In the genomic region with DNA sequence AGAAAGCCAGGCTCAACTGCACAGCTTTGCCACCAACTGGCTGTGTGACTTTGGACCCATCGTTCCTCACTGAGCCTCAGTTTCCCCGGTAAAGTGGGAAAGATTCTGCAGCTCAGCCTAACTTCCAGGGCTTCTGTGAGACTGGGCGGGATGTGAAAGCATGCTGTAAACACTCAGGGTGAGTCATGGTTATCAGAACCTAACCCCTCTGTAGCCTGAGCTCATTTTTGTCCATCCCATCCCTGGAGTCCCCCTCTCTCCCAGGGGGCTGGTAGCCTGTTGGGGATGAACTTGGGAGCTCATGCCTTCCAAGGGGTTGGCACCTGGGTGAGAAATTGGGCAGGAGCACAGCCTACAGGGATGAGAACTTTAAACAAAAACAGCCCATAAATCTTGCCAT, we compare ENCODE assay signal across 9 cellular contexts. TPM values are rescaled to one million over a fixed set of nuclear protein-coding genes. Genes with fewer than 3 reads are reported as not detected.
A peak's percentile ranks its signal among the peaks of the same experiment; 100 is the strongest.
DNase-seq lines count a peak whose midpoint lies in the region; ATAC-seq and TF ChIP-seq lines count a peak whose summit lies in the region.
"Had no signal": no experiment of that assay in that cellular context is flagged by ENCODE, and none has a peak within 500 bp of the region (broad histone marks: within the 10 kb centered on the region; RNA-seq: fewer than 3 reads in every experiment).

No MANE protein-coding gene starts in this region.

- ATAC-seq in activated naive CD8-positive, alpha-beta T cell treated with anti-CD3 and anti-CD28 coated beads, Interleukin-2, amount 50 U/mL, for 24 hours: peak; percentile 38
- ATAC-seq in mucosa of descending colon (peak; percentile 22), HG02610 (IDR thresholded peaks at IDR 0.05; ENCODE audit: unreplicated experiment) (no peak), HG02870 (IDR thresholded peaks at IDR 0.05; ENCODE audit: unreplicated experiment) (no peak)

- H3K4me1 ChIP-seq in right atrium auricular region (peaks cover 0 to 72% of the 10 kb centered on the region in 2 donors), mucosa of descending colon (ENCODE audit: low read depth) (peaks cover 20% of the 10 kb centered on the region), vagina (peaks cover 60% of the 10 kb centered on the region)

- H3K27ac ChIP-seq in right atrium auricular region (peak overlapping the region; percentile 84 to 93), vagina (peak overlapping the region; percentile 92)

- H3K27ac Mint-ChIP-seq in activated naive CD8-positive, alpha-beta T cell treated with anti-CD3 and anti-CD28 coated beads, Interleukin-2, amount 50 U/mL, for 24 hours: peak overlapping the region; percentile 84
- H3K27ac Mint-ChIP-seq: nephron progenitor cell had no signal

- peaks cover 76% of the 10 kb centered on the region for H3K4me1 Mint-ChIP-seq in activated naive CD8-positive, alpha-beta T cell treated with anti-CD3 and anti-CD28 coated beads, Interleukin-2, amount 50 U/mL, for 24 hours

- no peak for DNase-seq in right atrium auricular region (ENCODE audit: low spot score)
- no peak for DNase-seq in cardiac septum (ENCODE audit: low spot score)
- DNase-seq in activated naive CD8-positive, alpha-beta T cell treated with anti-CD3 and anti-CD28 coated beads, Interleukin-2, amount 50 U/mL, for 24 hours: no peak
- no peak for DNase-seq in mucosa of descending colon
- DNase-seq in vagina (ENCODE audit: extremely low spot score in 2 of 2): no peak
- no peak for DNase-seq in GDM1 (lab: John Stamatoyannopoulos, UW)
- DNase-seq: nephron progenitor cell had no signal

- peak overlapping the region; percentile 84 for H3K4me3 Mint-ChIP-seq in activated naive CD8-positive, alpha-beta T cell treated with anti-CD3 and anti-CD28 coated beads, Interleukin-2, amount 50 U/mL, for 24 hours

- no peak for TF ChIP-seq CTCF in right atrium auricular region (IDR thresholded peaks at IDR 0.05)
- TF ChIP-seq CTCF in mucosa of descending colon (IDR thresholded peaks at IDR 0.05): no peak
- TF ChIP-seq CTCF in vagina (IDR thresholded peaks at IDR 0.05): no peak

- H3K27me3 Mint-ChIP-seq in activated naive CD8-positive, alpha-beta T cell treated with anti-CD3 and anti-CD28 coated beads, Interleukin-2, amount 50 U/mL, for 24 hours: no peaks in the 10 kb centered on the region

- peaks cover 24% of the 10 kb centered on the region for H3K36me3 Mint-ChIP-seq in activated naive CD8-positive, alpha-beta T cell treated with anti-CD3 and anti-CD28 coated beads, Interleukin-2, amount 50 U/mL, for 24 hours (ENCODE audit: low read depth)

- H3K9me3 ChIP-seq in right atrium auricular region: no peaks in the 10 kb centered on the region
- no peaks in the 10 kb centered on the region for H3K9me3 ChIP-seq in mucosa of descending colon
- no peaks in the 10 kb centered on the region for H3K9me3 ChIP-seq in vagina

- H3K36me3 ChIP-seq in right atrium auricular region: no peaks in the 10 kb centered on the region
- no peaks in the 10 kb centered on the region for H3K36me3 ChIP-seq in mucosa of descending colon (ENCODE audit: low read depth)
- H3K36me3 ChIP-seq in vagina: no peaks in the 10 kb centered on the region

- no peak for TF ChIP-seq POLR2A in vagina (IDR thresholded peaks at IDR 0.05)

- intact Hi-C loops in cardiac septum (cut with DNase I): no loop called here
- intact Hi-C loops in mucosa of descending colon (cut with DNase I, micrococcal nuclease): no loop called here
- intact Hi-C loops in vagina (cut with DNase I): no loop called here

- H3K4me3 ChIP-seq in right atrium auricular region (no peak overlapping the region), mucosa of descending colon (no peak overlapping the region), vagina (peak overlapping the region; percentile 90 to 91)

- H3K9me3 Mint-ChIP-seq in activated naive CD8-positive, alpha-beta T cell treated with anti-CD3 and anti-CD28 coated beads, Interleukin-2, amount 50 U/mL, for 24 hours: no peaks in the 10 kb centered on the region
- H3K9me3 Mint-ChIP-seq: nephron progenitor cell had no signal

- H3K27me3 ChIP-seq in right atrium auricular region (no peaks in the 10 kb centered on the region), vagina (no peaks in the 10 kb centered on the region)

RNA-seq across cellular contexts. Expression of a gene that starts 2.3 kb away (rescaled TPM):
- total RNA-seq in right atrium auricular region: 100 to 1,000 TPM; 185 to 202 TPM
- 116 TPM for total RNA-seq in cardiac septum
- total RNA-seq in mucosa of descending colon: 100 to 1,000 TPM in 1 of 3 donors, 10 to 100 TPM in 1, 1 to 10 TPM in 1; 8.8 to 190 (median 23.4) TPM
- 84.5 TPM for total RNA-seq in vagina

RNA-seq across cellular contexts. Expression of a gene that starts 31.4 kb away (rescaled TPM):
- total RNA-seq in right atrium auricular region (10 to 100 TPM; 21.5 to 36.4 TPM), cardiac septum (29.4 TPM), mucosa of descending colon (10 to 100 TPM; 22.0 to 32.1 (median 30.9) TPM), vagina (71.7 TPM)

Comparison
In these comparisons a context has a peak if more than half of its experiments do, and no peak if none do; other contexts are left out.
1. H3K4me3 ChIP-seq: peak in vagina (2 of 2); none in right atrium auricular region (0 of 2) and mucosa of descending colon (single experiment).
2. ATAC-seq: peak in activated naive CD8-positive, alpha-beta T cell treated with anti-CD3 and anti-CD28 coated beads, Interleukin-2, amount 50 U/mL, for 24 hours (single experiment) and mucosa of descending colon (single experiment); none in HG02610 (single experiment) and HG02870 (single experiment).